ENCODE assay signal across 10 cellular contexts in genomic region chr2:60535392-60536312, GRCh38. TPM values are rescaled to one million over a fixed set of nuclear protein-coding genes. Genes with fewer than 3 reads are reported as not detected.
DNase-seq lines count a peak whose midpoint lies in the region; ATAC-seq and TF ChIP-seq lines count a peak whose summit lies in the region.
"Had no signal": no experiment of that assay in that cellular context is flagged by ENCODE, and none has a peak within 500 bp of the region (broad histone marks: within the 10 kb centered on the region; RNA-seq: fewer than 3 reads in every experiment).

No MANE protein-coding gene starts in this region.

- POLR2A ChIA-PET in OCI-LY7 (lab: Charles Lee), result interaction anchor here (0.6 to 3.2 kb wide), 6 partner anchors 10 to 1951 kb away, joined by 3 to 18 read pairs (median 6); no protein-coding TSS in a partner anchor
- POLR2A ChIA-PET in activated CD8-positive, alpha-beta T cell treated with anti-CD3 and anti-CD28 coated beads, Interleukin-2, amount 10 ng/mL, durations not matched to agents 7 days and 5 days (lab: Charles Lee), result no interaction called here

- peak overlapping the region; percentile 43 for H3K4me2 ChIP-seq in OCI-LY7 (ENCODE audit: low read length)

- H3K4me1 ChIP-seq in right atrium auricular region, result peaks cover 0 to 16% of the 10 kb centered on the region in 2 donors
- peaks cover 75% of the 10 kb centered on the region for H3K4me1 ChIP-seq in OCI-LY7 (ENCODE audit: insufficient read depth, low read length, poor library complexity, severe bottlenecking)

- H2AFZ ChIP-seq in OCI-LY7 (ENCODE audit: low read length), result no peak overlapping the region

- no peaks in the 10 kb centered on the region for H3K27me3 Mint-ChIP-seq in type B pancreatic cell
- H3K27me3 Mint-ChIP-seq in activated CD8-positive, alpha-beta T cell treated with anti-CD3 and anti-CD28 coated beads, Interleukin-2, amount 10 ng/mL, durations not matched to agents 7 days and 5 days (ENCODE audit: low read depth), result peaks cover 57% of the 10 kb centered on the region

- intact Hi-C loops in left ventricle myocardium superior (cut with micrococcal nuclease) (no loop called here), OCI-LY7 (cut with micrococcal nuclease; ENCODE audit: unreplicated experiment) (no loop called here)

- TF ChIP-seq CTCF in right atrium auricular region (IDR thresholded peaks at IDR 0.05) (no peak), OCI-LY7 (conservative IDR thresholded peaks at IDR 0.05; ENCODE audit: low read length) (no peak), type B pancreatic cell (conservative IDR thresholded peaks at IDR 0.05) (no peak)

- peaks cover 0 to 5% of the 10 kb centered on the region in 2 donors for H3K27me3 ChIP-seq in right atrium auricular region

- H3K4me3 ChIP-seq in right atrium auricular region, result no peak overlapping the region
- no peak overlapping the region for H3K4me3 ChIP-seq in OCI-LY7 (ENCODE audit: low read depth, low read length, poor library complexity, severe bottlenecking)

- peaks cover 10% of the 10 kb centered on the region for H3K36me3 Mint-ChIP-seq in type B pancreatic cell
- H3K36me3 Mint-ChIP-seq in activated CD8-positive, alpha-beta T cell treated with anti-CD3 and anti-CD28 coated beads, Interleukin-2, amount 10 ng/mL, durations not matched to agents 7 days and 5 days (ENCODE audit: low read depth), result no peaks in the 10 kb centered on the region

- no TSS peak for BruUV-seq in OCI-LY7 (replicated peaks; lab: Mats Ljungman, UMichigan)

- no peaks in the 10 kb centered on the region for H3K9me3 ChIP-seq in right atrium auricular region
- no peaks in the 10 kb centered on the region for H3K9me3 ChIP-seq in OCI-LY7 (ENCODE audit: low read length)

- peak overlapping the region; percentile 70 for H3K27ac Mint-ChIP-seq in type B pancreatic cell
- no peak overlapping the region for H3K27ac Mint-ChIP-seq in activated CD8-positive, alpha-beta T cell treated with anti-CD3 and anti-CD28 coated beads, Interleukin-2, amount 10 ng/mL, durations not matched to agents 7 days and 5 days
- H3K27ac Mint-ChIP-seq: activated naive CD4-positive, alpha-beta T cell treated with anti-CD3 and anti-CD28 coated beads for 36 hours had no signal

- H3K27ac ChIP-seq in right atrium auricular region (no peak overlapping the region), OCI-LY7 (ENCODE audit: low read depth, low read length, poor library complexity, severe bottlenecking) (no peak overlapping the region)

- H3K9me3 Mint-ChIP-seq in type B pancreatic cell, result no peaks in the 10 kb centered on the region
- H3K9me3 Mint-ChIP-seq in activated CD8-positive, alpha-beta T cell treated with anti-CD3 and anti-CD28 coated beads, Interleukin-2, amount 10 ng/mL, durations not matched to agents 7 days and 5 days (ENCODE audit: insufficient read depth), result no peaks in the 10 kb centered on the region
- H3K9me3 Mint-ChIP-seq: activated naive CD4-positive, alpha-beta T cell treated with anti-CD3 and anti-CD28 coated beads for 36 hours had no signal

- no peaks in the 10 kb centered on the region for H3K36me3 ChIP-seq in right atrium auricular region
- H3K36me3 ChIP-seq in OCI-LY7 (ENCODE audit: insufficient read depth, low read length), result peaks cover 93% of the 10 kb centered on the region

- peaks cover 67% of the 10 kb centered on the region for H4K20me1 ChIP-seq in OCI-LY7 (ENCODE audit: insufficient read depth, low read length)

- H3K4me1 Mint-ChIP-seq in type B pancreatic cell (ENCODE audit: unreplicated experiment), result peaks cover 85% of the 10 kb centered on the region
- H3K4me1 Mint-ChIP-seq in activated CD8-positive, alpha-beta T cell treated with anti-CD3 and anti-CD28 coated beads, Interleukin-2, amount 10 ng/mL, durations not matched to agents 7 days and 5 days (ENCODE audit: low read depth), result no peaks in the 10 kb centered on the region

- H3K4me3 Mint-ChIP-seq in type B pancreatic cell, result peak overlapping the region; percentile 34
- H3K4me3 Mint-ChIP-seq in activated CD8-positive, alpha-beta T cell treated with anti-CD3 and anti-CD28 coated beads, Interleukin-2, amount 10 ng/mL, durations not matched to agents 7 days and 5 days, result no peak overlapping the region
- H3K4me3 Mint-ChIP-seq: activated naive CD4-positive, alpha-beta T cell treated with anti-CD3 and anti-CD28 coated beads for 36 hours had no signal

- CTCF ChIA-PET in OCI-LY7 (lab: Charles Lee; ENCODE audit: unreplicated experiment), result no interaction called here
- CTCF ChIA-PET in activated CD8-positive, alpha-beta T cell treated with anti-CD3 and anti-CD28 coated beads, Interleukin-2, amount 10 ng/mL, durations not matched to agents 7 days and 5 days (lab: Charles Lee), result interaction anchor here (0.9 to 1.3 kb wide), 2 partner anchors 9 to 15 kb away, joined by 3 to 4 read pairs; no protein-coding TSS in a partner anchor

- ATAC-seq in left ventricle myocardium superior, result peak; percentile 46
- ATAC-seq in HG02852 (IDR thresholded peaks at IDR 0.05; ENCODE audit: unreplicated experiment), result peak; percentile 93
- ATAC-seq in activated CD8-positive, alpha-beta T cell treated with anti-CD3 and anti-CD28 coated beads, Interleukin-2, amount 10 ng/mL, durations not matched to agents 7 days and 5 days, result no peak

- no peaks in the 10 kb centered on the region for H3K9me2 ChIP-seq in OCI-LY7 (ENCODE audit: insufficient read depth, low read length)

- no peak for DNase-seq in left ventricle myocardium superior
- no peak for DNase-seq in right atrium auricular region (ENCODE audit: low spot score)
- no peak for DNase-seq in OCI-LY7 (ENCODE audit: low spot score)
- no peak for DNase-seq in type B pancreatic cell (ENCODE audit: extremely low spot score, unreplicated experiment)
- DNase-seq in DMS79 (lab: John Stamatoyannopoulos, UW), result no peak
- DNase-seq in HPDE6-E6E7 (ENCODE audit: extremely low spot score), result no peak
- no peak for DNase-seq in activated CD8-positive, alpha-beta T cell treated with anti-CD3 and anti-CD28 coated beads, Interleukin-2, amount 10 ng/mL, durations not matched to agents 7 days and 5 days
- DNase-seq: activated naive CD4-positive, alpha-beta T cell treated with anti-CD3 and anti-CD28 coated beads for 36 hours; NCI-H774 had no signal

- peaks cover 100% of the 10 kb centered on the region for H3K79me2 ChIP-seq in OCI-LY7 (ENCODE audit: insufficient read depth, low read depth, low read length)

RNA-seq across cellular contexts. Expression of gene BCL11A, which starts 17.8 kb away (rescaled TPM):
- total RNA-seq in left ventricle myocardium superior (31.2 TPM), right atrium auricular region (1 to 10 TPM; 2.2 to 3.3 TPM), OCI-LY7 (2022) (163 and 167 TPM in 2 replicates), type B pancreatic cell (ENCODE audit: low replicate concordance) (47.9 and 53.1 TPM in 2 replicates)
- 54.9 and 64.3 TPM in 2 replicates for total RNA-seq in OCI-LY7 (2014; rRNA removed; shearing (Covaris generic))
- total RNA-seq in activated CD8-positive, alpha-beta T cell treated with anti-CD3 and anti-CD28 coated beads, Interleukin-2, amount 10 ng/mL, durations not matched to agents 7 days and 5 days, result under 1 TPM in 1 of 2 experiments, not detected in 1; 0.03 TPM
